Comparison of ENCODE assay signal across 12 cellular contexts in the genomic region with DNA sequence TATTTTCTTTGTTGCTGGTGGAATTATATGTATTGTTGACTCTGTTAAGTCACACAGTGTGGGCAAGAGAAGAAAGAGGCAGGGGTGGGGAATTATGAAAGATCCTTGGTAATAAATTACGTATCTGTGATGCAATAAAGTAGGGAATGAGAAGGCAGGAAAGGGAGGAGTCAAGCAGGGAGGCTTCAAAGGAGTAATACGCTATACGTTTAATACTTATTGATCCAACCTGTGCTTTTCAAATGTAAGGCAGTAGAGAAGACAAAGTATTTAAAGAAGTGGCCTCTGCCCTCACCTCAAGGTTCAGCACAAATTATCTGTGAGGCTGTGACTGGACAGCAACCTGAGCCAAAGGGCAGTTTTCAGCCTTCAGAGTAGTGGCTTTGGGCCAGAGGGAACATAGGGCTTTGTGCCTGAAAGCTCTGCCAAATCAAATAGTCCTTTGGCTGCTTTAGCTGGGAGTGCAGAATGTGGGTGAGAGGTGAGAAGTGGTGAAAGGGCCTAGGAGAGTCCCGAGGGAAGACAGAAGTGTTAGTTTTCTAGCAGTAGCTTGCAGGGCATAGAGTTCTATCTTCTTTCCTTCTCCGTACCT. TPM values are rescaled to one million over a fixed set of nuclear protein-coding genes. Genes with fewer than 3 reads are reported as not detected.
DNase-seq lines count a peak whose midpoint lies in the region; ATAC-seq and TF ChIP-seq lines count a peak whose summit lies in the region.
"Had no signal": no experiment of that assay in that cellular context is flagged by ENCODE, and none has a peak within 500 bp of the region (broad histone marks: within the 10 kb centered on the region; RNA-seq: fewer than 3 reads in every experiment).

No MANE protein-coding gene starts in this region.

- H3K36me3 ChIP-seq in RWPE2 (ENCODE audit: low read depth) (peaks cover 5% of the 10 kb centered on the region; the same call in 1 of the 2 replicates), neural progenitor cell (no peaks in the 10 kb centered on the region)

- no peaks in the 10 kb centered on the region for H3K9me3 Mint-ChIP-seq in Calu3 (ENCODE audit: low read depth, unreplicated experiment)
- H3K9me3 Mint-ChIP-seq in neural progenitor cell = no peaks in the 10 kb centered on the region
- H3K9me3 Mint-ChIP-seq in activated CD8-positive, alpha-beta T cell treated with anti-CD3 and anti-CD28 coated beads for 36 hours = no peaks in the 10 kb centered on the region

- H3K27ac ChIP-seq in RWPE2 (ENCODE audit: poor library complexity, severe bottlenecking) (no peak overlapping the region), neural progenitor cell (no peak overlapping the region)

- H3K36me3 Mint-ChIP-seq in Calu3 (ENCODE audit: insufficient read depth, unreplicated experiment) (no peaks in the 10 kb centered on the region), neural progenitor cell (no peaks in the 10 kb centered on the region), T-helper 17 cell (ENCODE audit: low read depth) (peaks cover 6% of the 10 kb centered on the region)
- peaks cover 4% of the 10 kb centered on the region for H3K36me3 Mint-ChIP-seq in activated CD8-positive, alpha-beta T cell treated with anti-CD3 and anti-CD28 coated beads for 36 hours (ENCODE audit: low read depth)

- no peak overlapping the region for H3K4me3 ChIP-seq in RWPE2 (ENCODE audit: severe bottlenecking)
- H3K4me3 ChIP-seq in fibroblast of villous mesenchyme (ENCODE audit: low read depth, low read length) = no peak overlapping the region
- no peak overlapping the region for H3K4me3 ChIP-seq in neural progenitor cell

- H3K4me1 Mint-ChIP-seq in Calu3 (ENCODE audit: low read depth, unreplicated experiment) = peaks cover 29% of the 10 kb centered on the region
- peaks cover 11% of the 10 kb centered on the region for H3K4me1 Mint-ChIP-seq in neural progenitor cell
- H3K4me1 Mint-ChIP-seq in T-helper 17 cell = peaks cover 2% of the 10 kb centered on the region
- H3K4me1 Mint-ChIP-seq in activated CD8-positive, alpha-beta T cell treated with anti-CD3 and anti-CD28 coated beads for 36 hours (ENCODE audit: low read depth) = no peaks in the 10 kb centered on the region

- H2AFZ ChIP-seq in neural progenitor cell (replicated peaks) = no peak overlapping the region

- TF ChIP-seq CTCF in Calu3 (IDR thresholded peaks at IDR 0.05; ENCODE audit: unreplicated experiment) = no peak
- TF ChIP-seq CTCF in RWPE2 (IDR thresholded peaks at IDR 0.05; ENCODE audit: poor library complexity, severe bottlenecking) = no peak
- TF ChIP-seq CTCF in fibroblast of villous mesenchyme (IDR thresholded peaks at IDR 0.05; ENCODE audit: insufficient read depth, low read depth, low read length) = no peak
- no peak for TF ChIP-seq CTCF in neural progenitor cell (IDR thresholded peaks at IDR 0.05)
- TF ChIP-seq CTCF in activated CD8-positive, alpha-beta T cell treated with anti-CD3 and anti-CD28 coated beads for 36 hours (IDR thresholded peaks at IDR 0.05) = no peak

- intact Hi-C loops in Calu3 (cut with micrococcal nuclease; ENCODE audit: unreplicated experiment) = no loop called here
- intact Hi-C loops in activated CD8-positive, alpha-beta T cell treated with anti-CD3 and anti-CD28 coated beads for 36 hours (cut with micrococcal nuclease) = no loop called here

- no peaks in the 10 kb centered on the region for H3K79me2 ChIP-seq in neural progenitor cell (ENCODE audit: low read depth)

- ATAC-seq in RWPE2 (ENCODE audit: low read depth) (peak; percentile 66), T-helper 17 cell (no peak)
- no peak for ATAC-seq in activated CD8-positive, alpha-beta T cell treated with anti-CD3 and anti-CD28 coated beads for 36 hours

- H3K27me3 Mint-ChIP-seq in Calu3 (ENCODE audit: unreplicated experiment) (no peaks in the 10 kb centered on the region), neural progenitor cell (ENCODE audit: insufficient read depth, low read depth) (peaks cover 3% of the 10 kb centered on the region), T-helper 17 cell (peaks cover 15% of the 10 kb centered on the region)
- H3K27me3 Mint-ChIP-seq in activated CD8-positive, alpha-beta T cell treated with anti-CD3 and anti-CD28 coated beads for 36 hours = no peaks in the 10 kb centered on the region

- H3K9ac ChIP-seq in neural progenitor cell = no peak overlapping the region

- H3K27ac Mint-ChIP-seq in Calu3 (ENCODE audit: unreplicated experiment) (peak overlapping the region; percentile 7), neural progenitor cell (no peak overlapping the region), T-helper 17 cell (no peak overlapping the region)
- no peak overlapping the region for H3K27ac Mint-ChIP-seq in activated CD8-positive, alpha-beta T cell treated with anti-CD3 and anti-CD28 coated beads for 36 hours

- H3K4me3 Mint-ChIP-seq in Calu3 (ENCODE audit: low read depth, unreplicated experiment) (no peak overlapping the region), neural progenitor cell (no peak overlapping the region), T-helper 17 cell (no peak overlapping the region)
- no peak overlapping the region for H3K4me3 Mint-ChIP-seq in activated CD8-positive, alpha-beta T cell treated with anti-CD3 and anti-CD28 coated beads for 36 hours

- POLR2A ChIA-PET in activated CD8-positive, alpha-beta T cell treated with anti-CD3 and anti-CD28 coated beads for 36 hours (lab: Charles Lee) = no interaction called here

- H3K27me3 ChIP-seq in RWPE2 (ENCODE audit: insufficient read depth, poor library complexity, severe bottlenecking) (no peaks in the 10 kb centered on the region), neural progenitor cell (no peaks in the 10 kb centered on the region)

- H3K4me2 ChIP-seq in neural progenitor cell = no peak overlapping the region

- H3K4me1 ChIP-seq in RWPE2 (ENCODE audit: insufficient read depth, poor library complexity, severe bottlenecking) (peaks cover 2% of the 10 kb centered on the region), neural progenitor cell (no peaks in the 10 kb centered on the region)

- H3F3A ChIP-seq in neural progenitor cell (ENCODE audit: low read depth) = no peaks in the 10 kb centered on the region

- no TSS peak for BruUV-seq in Calu3 (replicated peaks; lab: Mats Ljungman, UMichigan)

- H4K20me1 ChIP-seq in neural progenitor cell (ENCODE audit: low read depth) = no peaks in the 10 kb centered on the region

- peak; percentile 55 for DNase-seq in Calu3
- no peak for DNase-seq in RWPE2 (ENCODE audit: low spot score)
- DNase-seq in fibroblast of villous mesenchyme (ENCODE audit: low read depth) = peak; percentile 41
- peak; percentile 53 for DNase-seq in putamen (ENCODE audit: low spot score)
- no peak for DNase-seq in neural progenitor cell (ENCODE audit: low spot score)
- no peak for DNase-seq in T-helper 17 cell
- DNase-seq in NCI-H1694 (lab: John Stamatoyannopoulos, UW) = no peak
- no peak for DNase-seq in activated CD8-positive, alpha-beta T cell treated with anti-CD3 and anti-CD28 coated beads for 36 hours
- DNase-seq: activated CD4-positive, alpha-beta T cell treated with anti-CD3 and anti-CD28 coated beads for 1 hour; cerebellar nuclear complex; NCI-H526 had no signal

- H3K9me3 ChIP-seq in RWPE2 (ENCODE audit: severe bottlenecking) (no peaks in the 10 kb centered on the region), neural progenitor cell (ENCODE audit: low read depth) (no peaks in the 10 kb centered on the region), T-helper 17 cell (ENCODE audit: control insufficient read depth, low read length, poor library complexity, severe bottlenecking) (no peaks in the 10 kb centered on the region)

- CTCF ChIA-PET in Calu3 (lab: Charles Lee) = no interaction called here
- CTCF ChIA-PET in activated CD8-positive, alpha-beta T cell treated with anti-CD3 and anti-CD28 coated beads for 36 hours (lab: Charles Lee) = no interaction called here

RNA-seq across cellular contexts. Expression of a gene that starts 1.2 kb away (rescaled TPM):
- total RNA-seq in Calu3 (2022) = 0.35 and 0.37 TPM in 2 replicates
- under 0.01 and 0.43 TPM in 2 replicates for total RNA-seq in fibroblast of villous mesenchyme
- 0.07 and 0.15 TPM in 2 replicates for total RNA-seq in neural progenitor cell (ENCODE audit: low replicate concordance)
- under 1 TPM; 0.10 to 0.12 TPM for total RNA-seq in T-helper 17 cell
- 1 to 10 TPM in 1 of 2 experiments, under 1 TPM in 1; 0.50 to 1.1 TPM for total RNA-seq in activated CD8-positive, alpha-beta T cell treated with anti-CD3 and anti-CD28 coated beads for 36 hours

RNA-seq across cellular contexts. Expression of a gene that starts 10.2 kb away (rescaled TPM):
- total RNA-seq in Calu3 (2022) (6.7 and 8.0 TPM in 2 replicates), fibroblast of villous mesenchyme (3.9 and 8.2 TPM in 2 replicates), neural progenitor cell (ENCODE audit: low replicate concordance) (4.5 and 5.2 TPM in 2 replicates), T-helper 17 cell (under 1 TPM; 0.16 to 0.37 TPM)
- total RNA-seq in activated CD8-positive, alpha-beta T cell treated with anti-CD3 and anti-CD28 coated beads for 36 hours = 1 to 10 TPM; 3.3 to 4.0 TPM

RNA-seq across cellular contexts. Expression of a gene that starts 10.2 kb away (rescaled TPM):
- total RNA-seq in Calu3 (2022) (not detected in 2 replicates), fibroblast of villous mesenchyme (under 0.01 TPM in 1 of 2 replicates, not detected in the other), neural progenitor cell (ENCODE audit: low replicate concordance) (0.51 and 0.62 TPM in 2 replicates), T-helper 17 cell (under 1 TPM in 1 of 2 donors, not detected in 1; 0.18 TPM)
- total RNA-seq in activated CD8-positive, alpha-beta T cell treated with anti-CD3 and anti-CD28 coated beads for 36 hours = not detected
- total RNA-seq: mononuclear cell had no signal

RNA-seq across cellular contexts. Expression of a gene that starts 25.1 kb away (rescaled TPM):
- 1.4 and 1.7 TPM in 2 replicates for total RNA-seq in Calu3 (2022)
- total RNA-seq in fibroblast of villous mesenchyme = 12.2 and 13.4 TPM in 2 replicates
- total RNA-seq in neural progenitor cell (ENCODE audit: low replicate concordance) = 4.3 and 15.7 TPM in 2 replicates
- total RNA-seq in T-helper 17 cell = under 1 TPM; 0.05 to 0.10 TPM
- 1 to 10 TPM; 2.7 to 3.7 TPM for total RNA-seq in activated CD8-positive, alpha-beta T cell treated with anti-CD3 and anti-CD28 coated beads for 36 hours

Comparison
In these comparisons a context has a peak if more than half of its experiments do, and no peak if none do; other contexts are left out.
1. DNase-seq: peak in Calu3 (single experiment), fibroblast of villous mesenchyme (single experiment) and putamen (single experiment); none in RWPE2 (single experiment), neural progenitor cell (single experiment), T-helper 17 cell (0 of 3), NCI-H1694 (single experiment) and activated CD8-positive, alpha-beta T cell treated with anti-CD3 and anti-CD28 coated beads for 36 hours (single experiment).